12 cellular contexts compared by ENCODE assay signal in the genomic region with DNA sequence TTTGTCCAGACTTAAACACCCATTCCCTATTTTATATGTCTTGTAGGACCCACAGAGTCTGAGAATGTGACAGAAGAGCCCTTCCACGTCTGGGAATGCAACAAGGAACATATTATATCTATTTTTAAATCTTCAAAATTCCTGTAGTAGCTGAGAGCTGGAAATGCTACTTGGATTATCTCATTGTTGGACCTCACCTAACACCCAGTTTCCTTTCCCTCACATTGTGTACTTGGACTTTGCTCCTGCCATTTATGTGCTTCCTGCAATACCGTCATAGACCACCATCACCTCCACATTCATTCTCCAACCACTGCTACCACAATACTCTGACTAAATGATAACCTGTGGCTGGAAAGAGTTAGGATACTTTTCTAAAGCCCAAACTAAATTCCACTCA.
DNase-seq lines count a peak whose midpoint lies in the region; ATAC-seq and TF ChIP-seq lines count a peak whose summit lies in the region.
"Had no signal": no experiment of that assay in that cellular context is flagged by ENCODE, and none has a peak within 500 bp of the region (broad histone marks: within the 10 kb centered on the region; RNA-seq: fewer than 3 reads in every experiment).

No MANE protein-coding gene starts in this region.

- DNase-seq in HT-29 (ENCODE audit: low spot score), result peak; percentile 76
- no peak for DNase-seq in chondrocyte (ENCODE audit: low spot score)
- DNase-seq in osteocyte (ENCODE audit: extremely low spot score, unreplicated experiment), result no peak
- DNase-seq in activated CD4-positive, alpha-beta memory T cell treated with anti-CD3 and anti-CD28 coated beads for 36 hours, result no peak
- no peak for DNase-seq in activated T-cell treated with anti-CD3 and anti-CD28 coated beads, Interleukin-2, amount 50 U/mL, for 4 hours
- no peak for DNase-seq in stimulated activated CD4-positive, alpha-beta T cell treated with anti-CD3 and anti-CD28 coated beads, Interleukin-4, amount 100 ng/mL, for 1 hour
- DNase-seq in NCI-H2196 treated with DMSO at 0.1 percent for 48 hours (lab: John Stamatoyannopoulos, UW; ENCODE audit: unreplicated experiment), result no peak
- DNase-seq: activated naive CD8-positive, alpha-beta T cell treated with anti-CD3 and anti-CD28 coated beads for 36 hours; midbrain; MV-4-11 had no signal

- peak; percentile 56 for ATAC-seq in GM18907 (IDR thresholded peaks at IDR 0.05; ENCODE audit: unreplicated experiment)
- no peak for ATAC-seq in activated T-cell treated with anti-CD3 and anti-CD28 coated beads, Interleukin-2, amount 50 U/mL, for 4 hours
- ATAC-seq: sciatic nerve had no signal

- POLR2A ChIA-PET in activated CD4-positive, alpha-beta memory T cell treated with anti-CD3 and anti-CD28 coated beads for 36 hours (lab: Charles Lee), result no interaction called here

- CTCF ChIA-PET in activated CD4-positive, alpha-beta memory T cell treated with anti-CD3 and anti-CD28 coated beads for 36 hours (lab: Charles Lee), result no interaction called here

- TF ChIP-seq CTCF in chondrocyte (IDR thresholded peaks at IDR 0.05) (peak; percentile 66), osteocyte (IDR thresholded peaks at IDR 0.05) (peak; percentile 43)

- no peaks in the 10 kb centered on the region for H3K27me3 Mint-ChIP-seq in chondrocyte (ENCODE audit: low read depth)
- H3K27me3 Mint-ChIP-seq in osteocyte (ENCODE audit: unreplicated experiment), result no peaks in the 10 kb centered on the region
- H3K27me3 Mint-ChIP-seq in activated CD4-positive, alpha-beta memory T cell treated with anti-CD3 and anti-CD28 coated beads for 36 hours, result no peaks in the 10 kb centered on the region
- H3K27me3 Mint-ChIP-seq in activated T-cell treated with anti-CD3 and anti-CD28 coated beads, Interleukin-2, amount 50 U/mL, for 4 hours (ENCODE audit: low read depth), result no peaks in the 10 kb centered on the region
- H3K27me3 Mint-ChIP-seq: activated naive CD8-positive, alpha-beta T cell treated with anti-CD3 and anti-CD28 coated beads for 36 hours had no signal

- intact Hi-C loops in activated CD4-positive, alpha-beta memory T cell treated with anti-CD3 and anti-CD28 coated beads for 36 hours (cut with micrococcal nuclease), result no loop called here

- H3K36me3 Mint-ChIP-seq in chondrocyte (ENCODE audit: low read depth) (peaks cover 3% of the 10 kb centered on the region), osteocyte (ENCODE audit: unreplicated experiment) (peaks cover 4% of the 10 kb centered on the region)
- no peaks in the 10 kb centered on the region for H3K36me3 Mint-ChIP-seq in activated CD4-positive, alpha-beta memory T cell treated with anti-CD3 and anti-CD28 coated beads for 36 hours
- no peaks in the 10 kb centered on the region for H3K36me3 Mint-ChIP-seq in activated T-cell treated with anti-CD3 and anti-CD28 coated beads, Interleukin-2, amount 50 U/mL, for 4 hours (ENCODE audit: insufficient read depth)
- H3K36me3 Mint-ChIP-seq: activated naive CD8-positive, alpha-beta T cell treated with anti-CD3 and anti-CD28 coated beads for 36 hours had no signal

- H3K27ac Mint-ChIP-seq in chondrocyte (ENCODE audit: unreplicated experiment), result peak overlapping the region; percentile 95
- peak overlapping the region; percentile 92 for H3K27ac Mint-ChIP-seq in osteocyte (ENCODE audit: unreplicated experiment)
- H3K27ac Mint-ChIP-seq in activated CD4-positive, alpha-beta memory T cell treated with anti-CD3 and anti-CD28 coated beads for 36 hours, result no peak overlapping the region
- H3K27ac Mint-ChIP-seq: activated naive CD8-positive, alpha-beta T cell treated with anti-CD3 and anti-CD28 coated beads for 36 hours had no signal

- H3K4me3 Mint-ChIP-seq in chondrocyte (ENCODE audit: unreplicated experiment), result no peak overlapping the region
- peak overlapping the region; percentile 11 for H3K4me3 Mint-ChIP-seq in osteocyte (ENCODE audit: unreplicated experiment)
- no peak overlapping the region for H3K4me3 Mint-ChIP-seq in activated CD4-positive, alpha-beta memory T cell treated with anti-CD3 and anti-CD28 coated beads for 36 hours
- H3K4me3 Mint-ChIP-seq in activated T-cell treated with anti-CD3 and anti-CD28 coated beads, Interleukin-2, amount 50 U/mL, for 4 hours, result no peak overlapping the region
- H3K4me3 Mint-ChIP-seq: activated naive CD8-positive, alpha-beta T cell treated with anti-CD3 and anti-CD28 coated beads for 36 hours had no signal

- H3K9me3 Mint-ChIP-seq in chondrocyte (ENCODE audit: low read depth), result peaks cover 5% of the 10 kb centered on the region
- peaks cover 25% of the 10 kb centered on the region for H3K9me3 Mint-ChIP-seq in osteocyte (ENCODE audit: unreplicated experiment)
- H3K9me3 Mint-ChIP-seq in activated CD4-positive, alpha-beta memory T cell treated with anti-CD3 and anti-CD28 coated beads for 36 hours, result peaks cover 12% of the 10 kb centered on the region
- H3K9me3 Mint-ChIP-seq in activated T-cell treated with anti-CD3 and anti-CD28 coated beads, Interleukin-2, amount 50 U/mL, for 4 hours, result peaks cover 14% of the 10 kb centered on the region

- peaks cover 68% of the 10 kb centered on the region for H3K4me1 Mint-ChIP-seq in chondrocyte (ENCODE audit: low read depth)
- peaks cover 63% of the 10 kb centered on the region for H3K4me1 Mint-ChIP-seq in osteocyte (ENCODE audit: unreplicated experiment)
- H3K4me1 Mint-ChIP-seq in activated CD4-positive, alpha-beta memory T cell treated with anti-CD3 and anti-CD28 coated beads for 36 hours (ENCODE audit: low read depth), result no peaks in the 10 kb centered on the region
- no peaks in the 10 kb centered on the region for H3K4me1 Mint-ChIP-seq in activated T-cell treated with anti-CD3 and anti-CD28 coated beads, Interleukin-2, amount 50 U/mL, for 4 hours (ENCODE audit: low read depth)
- H3K4me1 Mint-ChIP-seq: activated naive CD8-positive, alpha-beta T cell treated with anti-CD3 and anti-CD28 coated beads for 36 hours had no signal
